20 cellular contexts compared by ENCODE assay signal in genomic region chr1:110017792-110018191, GRCh38. TPM values are rescaled to one million over a fixed set of nuclear protein-coding genes. Genes with fewer than 3 reads are reported as not detected.
DNase-seq lines count a peak whose midpoint lies in the region; TF ChIP-seq lines count a peak whose summit lies in the region.
"Had no signal": no experiment of that assay in that cellular context is flagged by ENCODE, and none has a peak within 500 bp of the region (broad histone marks: within the 10 kb centered on the region; RNA-seq: fewer than 3 reads in every experiment).

No MANE protein-coding gene starts in this region.

- no peaks in the 10 kb centered on the region for H3K27me3 Mint-ChIP-seq in T-helper 1 cell treated with Interleukin-12 subunit alpha and Interleukin-12 subunit beta and Interleukin-4 antibody, amounts not matched to agents 30 μg/mL and 1 μg/mL, for 36 hours (ENCODE audit: low read depth)
- H3K27me3 Mint-ChIP-seq: CD4-positive, alpha-beta memory T cell had no signal

- DNase-seq in T-helper 1 cell (no peak), kidney tubule cell (ENCODE audit: low spot score) (peak; percentile 25), lower leg skin (ENCODE audit: low spot score in 2 of 2) (no peak), GM10248 (ENCODE audit: extremely low spot score) (no peak)
- DNase-seq in activated T-cell treated with anti-CD3 and anti-CD28 coated beads, Interleukin-2, amount 50 U/mL, for 1 hour: no peak
- DNase-seq: AML-193; CD4-positive, alpha-beta memory T cell; DMS153; DMS79; GDM1; GOT3; H7; HFFc6 had no signal

- H3K27ac Mint-ChIP-seq in T-helper 1 cell treated with Interleukin-12 subunit alpha and Interleukin-12 subunit beta and Interleukin-4 antibody, amounts not matched to agents 30 μg/mL and 1 μg/mL, for 36 hours: peak overlapping the region; percentile 24
- H3K27ac Mint-ChIP-seq: CD14-positive monocyte; CD4-positive, alpha-beta memory T cell; HFFc6 had no signal

- TF ChIP-seq POLR2A in lower leg skin (IDR thresholded peaks at IDR 0.05): no peak

- H3K27ac ChIP-seq in VCaP: peak overlapping the region; percentile 64
- H3K27ac ChIP-seq: 22Rv1, A549, BLaER1 had no signal

- H3K4me1 Mint-ChIP-seq in T-helper 1 cell treated with Interleukin-12 subunit alpha and Interleukin-12 subunit beta and Interleukin-4 antibody, amounts not matched to agents 30 μg/mL and 1 μg/mL, for 36 hours (ENCODE audit: low read depth): no peaks in the 10 kb centered on the region
- H3K4me1 Mint-ChIP-seq: CD14-positive monocyte; CD4-positive, alpha-beta memory T cell had no signal

- POLR2A ChIA-PET in GM10248 (lab: Yijun Ruan, JAX): no interaction called here

- H3K4me3 ChIP-seq in lower leg skin (ENCODE audit: low read depth, poor library complexity, severe bottlenecking): no peak overlapping the region
- H3K4me3 ChIP-seq: A549, BLaER1 had no signal

- H3K9me3 Mint-ChIP-seq in T-helper 1 cell treated with Interleukin-12 subunit alpha and Interleukin-12 subunit beta and Interleukin-4 antibody, amounts not matched to agents 30 μg/mL and 1 μg/mL, for 36 hours: no peaks in the 10 kb centered on the region
- H3K9me3 Mint-ChIP-seq: CD4-positive, alpha-beta memory T cell; HFFc6 had no signal

- 88 to 89% methylated on average over 3 of the region's 3 CpGs for WGBS in lower leg skin, 2 donors

- intact Hi-C loops in lower leg skin (cut with DNase I; ENCODE audit: low total_unique reads): no loop called here

- no peak overlapping the region for H3K4me3 Mint-ChIP-seq in T-helper 1 cell treated with Interleukin-12 subunit alpha and Interleukin-12 subunit beta and Interleukin-4 antibody, amounts not matched to agents 30 μg/mL and 1 μg/mL, for 36 hours
- H3K4me3 Mint-ChIP-seq: CD14-positive monocyte; CD4-positive, alpha-beta memory T cell; HFFc6 had no signal

- TF ChIP-seq CTCF in VCaP (conservative IDR thresholded peaks at IDR 0.05): no peak
- no peak for TF ChIP-seq CTCF in lower leg skin (IDR thresholded peaks at IDR 0.05)
- no peak for TF ChIP-seq CTCF in GM10248 (IDR thresholded peaks at IDR 0.05; ENCODE audit: control extremely low read depth, extremely low read depth, low read depth, missing control alignments)

- peaks cover 59% of the 10 kb centered on the region for H3K36me3 Mint-ChIP-seq in T-helper 1 cell treated with Interleukin-12 subunit alpha and Interleukin-12 subunit beta and Interleukin-4 antibody, amounts not matched to agents 30 μg/mL and 1 μg/mL, for 36 hours (ENCODE audit: low read depth)

- CTCF ChIA-PET in GM10248 (lab: Yijun Ruan, JAX): interaction anchor here (1.4 to 12.4 kb wide), 4 partner anchors 9 to 241 kb away, joined by 5 to 140 read pairs (median 10); partner anchors contain the start of gene AHCYL1

RNA-seq across cellular contexts. Expression of gene STRIP1, which starts 16.6 kb away (rescaled TPM):
- 10 to 100 TPM; 45.0 to 64.1 (median 50.9) TPM for total RNA-seq in lower leg skin

RNA-seq across cellular contexts. Expression of gene AHCYL1, which starts 33.2 kb away (rescaled TPM):
- total RNA-seq in lower leg skin: 10 to 100 TPM; 42.3 to 54.4 (median 47.8) TPM

RNA-seq across cellular contexts. Expression of gene ALX3, which starts 52.7 kb away (rescaled TPM):
- under 1 TPM in 1 of 4 donors, not detected in 3; 0.52 TPM for total RNA-seq in lower leg skin
- total RNA-seq: CD4-positive, alpha-beta memory T cell; Daoy had no signal
